ENCODE assay signal across 20 cellular contexts in genomic region chr9:130398487-130399240, GRCh38. TPM values are rescaled to one million over a fixed set of nuclear protein-coding genes. Genes with fewer than 3 reads are reported as not detected.
"Had no signal": no experiment of that assay in that cellular context is flagged by ENCODE, and none has a peak within 500 bp of the region (broad histone marks: within the 10 kb centered on the region; RNA-seq: fewer than 3 reads in every experiment).

No MANE protein-coding gene starts in this region.

- H3K27ac Mint-ChIP-seq: IgD-negative memory B cell had no signal

- H3K36me3 ChIP-seq: SJSA1 had no signal

- H3K4me3 ChIP-seq: SJSA1, SK-N-MC had no signal

- H3K9me3 ChIP-seq: SJSA1 had no signal

- H3K27me3 ChIP-seq: SJSA1 had no signal

- H3K4me3 Mint-ChIP-seq: IgD-negative memory B cell had no signal

- H3K27ac ChIP-seq: SJSA1, SK-N-MC had no signal

- H3K36me3 Mint-ChIP-seq: IgD-negative memory B cell had no signal

- DNase-seq: KBM-7, MV-4-11, NCI-H1048, NCI-H1436, NCI-H187, NCI-H2029, NCI-H2081 treated with DMSO at 0.1 percent for 48 hours, NCI-H2171, NCI-H226, NCI-H446, NCI-H510A, NCI-H524 treated with DMSO at 0.1 percent for 48 hours, NCI-H69, NCI-H774, Right ventricle myocardium superior, RPMI8226, SIG-M5 had no signal

RNA-seq across cellular contexts. Expression of gene ASS1, which starts 46.1 kb away (rescaled TPM):
- polyA plus RNA-seq: IgD-negative memory B cell had no signal
